Comparison of ENCODE assay signal across 12 cellular contexts in genomic region chr3:116443096-116443793, GRCh38. TPM values are rescaled to one million over a fixed set of nuclear protein-coding genes. Genes with fewer than 3 reads are reported as not detected.
DNase-seq lines count a peak whose midpoint lies in the region; TF ChIP-seq lines count a peak whose summit lies in the region.
"Had no signal": no experiment of that assay in that cellular context is flagged by ENCODE, and none has a peak within 500 bp of the region (broad histone marks: within the 10 kb centered on the region; RNA-seq: fewer than 3 reads in every experiment).

No MANE protein-coding gene starts in this region.

- no peak overlapping the region for H3K27ac ChIP-seq in fibroblast of lung (ENCODE audit: insufficient read depth, low read length)

- TF ChIP-seq CTCF in AG04449 (IDR thresholded peaks at IDR 0.05; ENCODE audit: insufficient read depth, low read length, missing control alignments) (no peak), fibroblast of lung (conservative IDR thresholded peaks at IDR 0.05 in 1 of 2, IDR thresholded peaks at IDR 0.05 in 1 of 2; ENCODE audit: low read depth in 1 of 2, low read length in 2 of 2) (no peak), neural crest cell (conservative IDR thresholded peaks at IDR 0.05) (no peak)

- H3K4me2 ChIP-seq in fibroblast of lung (ENCODE audit: extremely low read depth, insufficient read depth, low read length), result peak overlapping the region; percentile 61

- no peaks in the 10 kb centered on the region for H3K36me3 ChIP-seq in fibroblast of lung (ENCODE audit: control insufficient read depth, insufficient read depth, low read length)

- CTCF ChIA-PET in AG04449 (lab: Yijun Ruan, JAX), result interaction anchor here (1.2 kb wide), 1 partner anchor 10 kb away, joined by 4 read pairs; no protein-coding TSS in a partner anchor

- no peaks in the 10 kb centered on the region for H3K9me3 ChIP-seq in fibroblast of lung (ENCODE audit: control insufficient read depth, insufficient read depth, low read depth, low read length)

- peak overlapping the region; percentile 38 for H3K27ac Mint-ChIP-seq in neural crest cell (ENCODE audit: unreplicated experiment)
- H3K27ac Mint-ChIP-seq: activated naive CD8-positive, alpha-beta T cell had no signal

- DNase-seq in AG04449 (ENCODE audit: low read depth, low spot score) (no peak), KBM-7 (peak; percentile 34), fibroblast of lung (ENCODE audit: low read depth in 2 of 2) (peak; percentile 29 to 56), neural crest cell (ENCODE audit: low read depth, low spot score) (no peak), activated gamma-delta T cell treated with Interleukin-2 at 50 U/mL for 16 hours (no peak), AG08396 (ENCODE audit: low spot score) (no peak), iPS-NIHi11 (ENCODE audit: low spot score) (no peak)
- no peak for DNase-seq in activated naive CD4-positive, alpha-beta T cell (lab: John Stamatoyannopoulos, UW)
- DNase-seq: stimulated activated CD4-positive, alpha-beta T cell treated with anti-CD3 and anti-CD28 coated beads, Interleukin-4, amount 100 ng/mL, for 4 hours; T-helper 9 cell had no signal

- no peak overlapping the region for H3K9ac ChIP-seq in fibroblast of lung (ENCODE audit: insufficient read depth, low read length)

- peaks cover 2% of the 10 kb centered on the region for H3K9me3 Mint-ChIP-seq in neural crest cell

- no peak overlapping the region for H2AFZ ChIP-seq in fibroblast of lung (ENCODE audit: low read length)

- peaks cover 53% of the 10 kb centered on the region for H3K4me1 Mint-ChIP-seq in neural crest cell

- H3K27me3 Mint-ChIP-seq in neural crest cell (ENCODE audit: low read depth), result no peaks in the 10 kb centered on the region

- H4K20me1 ChIP-seq in fibroblast of lung (ENCODE audit: control insufficient read depth, extremely low read depth, insufficient read depth, low read length), result no peaks in the 10 kb centered on the region

- H3K36me3 Mint-ChIP-seq in neural crest cell (ENCODE audit: low read depth), result no peaks in the 10 kb centered on the region
- H3K36me3 Mint-ChIP-seq: activated naive CD8-positive, alpha-beta T cell had no signal

- H3K27me3 ChIP-seq in fibroblast of lung (ENCODE audit: control insufficient read depth, insufficient read depth, low read length), result no peaks in the 10 kb centered on the region

- no peaks in the 10 kb centered on the region for H3K4me1 ChIP-seq in fibroblast of lung (ENCODE audit: control insufficient read depth, extremely low read depth, insufficient read depth, low read length)

- H3K4me3 Mint-ChIP-seq in neural crest cell, result peak overlapping the region; percentile 95
- H3K4me3 Mint-ChIP-seq: activated naive CD8-positive, alpha-beta T cell had no signal

- peak overlapping the region; percentile 44 for H3K4me3 ChIP-seq in AG04449 (ENCODE audit: low read depth, low read length)
- peak overlapping the region in 3 of 4 experiments; percentile 15 to 87 (median 38) for H3K4me3 ChIP-seq in fibroblast of lung (replicated peaks in 1 of 4; ENCODE audit: control extremely low read depth in 1 of 4, insufficient read depth in 1 of 4, low read depth in 3 of 4, low read length in 4 of 4)

- H3K79me2 ChIP-seq in fibroblast of lung (ENCODE audit: control insufficient read depth, insufficient read depth, low read length), result no peaks in the 10 kb centered on the region

- POLR2A ChIA-PET in AG04449 (lab: Yijun Ruan, JAX), result no interaction called here

- in situ Hi-C loops in KBM-7 (cut with MboI; ENCODE audit: low pct_unique_long_range_greater_than_20kb, low sequenced_read_pairs), result no loop called here

RNA-seq across cellular contexts. Expression of gene LSAMP, which starts 2.0 kb away (rescaled TPM):
- total RNA-seq in fibroblast of lung (4.8 and 9.0 TPM in 2 replicates), neural crest cell (36.6 and 36.7 TPM in 2 replicates)
- polyA plus RNA-seq in fibroblast of lung, result 5.9 and 10.7 TPM in 2 replicates
- 4.9 and 9.0 TPM in 2 replicates for polyA plus RNA-seq in fibroblast of lung (2012)
- polyA minus RNA-seq in fibroblast of lung (ENCODE audit: low replicate concordance), result 2.8 and 29.9 TPM in 2 replicates
- total RNA-seq: activated CD8-positive, alpha-beta memory T cell treated with anti-CD3 and anti-CD28 coated beads for 36 hours had no signal

Comparison
In these comparisons a context has a peak if more than half of its experiments do, and no peak if none do; other contexts are left out.
1. DNase-seq: peak in KBM-7 (single experiment) and fibroblast of lung (2 of 2); none in AG04449 (single experiment), neural crest cell (single experiment), activated gamma-delta T cell treated with Interleukin-2 at 50 U/mL for 16 hours (single experiment), activated naive CD4-positive, alpha-beta T cell (0 of 4), AG08396 (single experiment) and iPS-NIHi11 (single experiment).